In genomic region chr5:126594676-126595485, GRCh38 we compare ENCODE assay signal across 8 cellular contexts. TPM values are rescaled to one million over a fixed set of nuclear protein-coding genes. Genes with fewer than 3 reads are reported as not detected.
A peak's percentile ranks its signal among the peaks of the same experiment; 100 is the strongest.
DNase-seq lines count a peak whose midpoint lies in the region; ATAC-seq and TF ChIP-seq lines count a peak whose summit lies in the region.

ALDH7A1 (minus strand) TSS chr5:126595219; CDS start chr5:126595198, 21 bp downstream.

- H3K4me2 ChIP-seq in neural progenitor cell = peak within 1 kb of the TSS; percentile 90

- no peak within 1 kb of the TSS for H3K27ac ChIP-seq in CD4-positive, alpha-beta T cell (ENCODE audit: low read depth, low read length)
- H3K27ac ChIP-seq in Panc1 (ENCODE audit: low read length) = peak within 1 kb of the TSS; percentile 81
- peak within 1 kb of the TSS; percentile 88 for H3K27ac ChIP-seq in neural progenitor cell
- peak within 1 kb of the TSS; percentile 64 for H3K27ac ChIP-seq in thymus (ENCODE audit: low read depth)

- H4K20me1 ChIP-seq in neural progenitor cell (ENCODE audit: low read depth) = peaks cover 16% of the 10 kb centered on the region

- H3K9me3 ChIP-seq in CD4-positive, alpha-beta T cell (ENCODE audit: control insufficient read depth, low read length) = no peaks in the 10 kb centered on the region
- H3K9me3 ChIP-seq in Panc1 (ENCODE audit: control insufficient read depth, insufficient read depth, low read depth, low read length) (no peaks in the 10 kb centered on the region), neural progenitor cell (ENCODE audit: low read depth) (no peaks in the 10 kb centered on the region), thymus (ENCODE audit: control insufficient read depth) (no peaks in the 10 kb centered on the region)

- H3K4me1 ChIP-seq in Panc1 (ENCODE audit: control insufficient read depth, insufficient read depth, low read length) (peaks cover 14% of the 10 kb centered on the region; the same call in 1 of the 2 replicates), neural progenitor cell (peaks cover 14% of the 10 kb centered on the region), thymus (ENCODE audit: control insufficient read depth, insufficient read depth, low read length) (peaks cover 5% of the 10 kb centered on the region)

- H3F3A ChIP-seq in neural progenitor cell (ENCODE audit: low read depth) = peaks cover 19% of the 10 kb centered on the region

- peak within 1 kb of the TSS; percentile 98 for H2AFZ ChIP-seq in neural progenitor cell (replicated peaks)

- WGBS in thymus = 1% methylated on average over 49 of the region's 49 CpGs

- no TSS peak for BruUV-seq in Panc1 (replicated peaks; lab: Mats Ljungman, UMichigan)

- peaks cover 45% of the 10 kb centered on the region for H3K79me2 ChIP-seq in neural progenitor cell (ENCODE audit: low read depth)

- CTCF ChIA-PET in CD4-positive, alpha-beta T cell (lab: Charles Lee) = interaction anchor here (1.0 to 1.3 kb wide), 2 partner anchors 9 to 11 kb away, joined by 3 to 4 read pairs; no protein-coding TSS in a partner anchor
- CTCF ChIA-PET in Panc1 (lab: Charles Lee) = interaction anchor here (0.6 to 1.1 kb wide), 6 partner anchors 46 to 257 kb away, joined by 3 to 7 read pairs (median 4); no protein-coding TSS in a partner anchor

- H3K27me3 Mint-ChIP-seq in CD4-positive, alpha-beta T cell = no peaks in the 10 kb centered on the region
- peaks cover 2% of the 10 kb centered on the region for H3K27me3 Mint-ChIP-seq in activated naive CD8-positive, alpha-beta T cell
- peaks cover 3% of the 10 kb centered on the region for H3K27me3 Mint-ChIP-seq in neural progenitor cell (ENCODE audit: insufficient read depth, low read depth)

- H3K36me3 ChIP-seq in Panc1 (ENCODE audit: control insufficient read depth, insufficient read depth, low read length) = no peaks in the 10 kb centered on the region; the same call in 1 of the 2 replicates
- peaks cover 21% of the 10 kb centered on the region for H3K36me3 ChIP-seq in neural progenitor cell
- no peaks in the 10 kb centered on the region for H3K36me3 ChIP-seq in thymus (ENCODE audit: control insufficient read depth, insufficient read depth)

- H3K27me3 ChIP-seq in CD4-positive, alpha-beta T cell (ENCODE audit: control insufficient read depth, insufficient read depth, low read length) = peaks cover 5% of the 10 kb centered on the region
- H3K27me3 ChIP-seq in Panc1 (ENCODE audit: control insufficient read depth, insufficient read depth, low read length) (no peaks in the 10 kb centered on the region), neural progenitor cell (no peaks in the 10 kb centered on the region), thymus (ENCODE audit: control insufficient read depth, insufficient read depth) (no peaks in the 10 kb centered on the region)

- H3K36me3 Mint-ChIP-seq in CD4-positive, alpha-beta T cell (ENCODE audit: low read depth) = no peaks in the 10 kb centered on the region
- no peaks in the 10 kb centered on the region for H3K36me3 Mint-ChIP-seq in activated naive CD8-positive, alpha-beta T cell
- peaks cover 9% of the 10 kb centered on the region for H3K36me3 Mint-ChIP-seq in neural progenitor cell

- intact Hi-C loops in CD4-positive, alpha-beta T cell (cut with DNase I, micrococcal nuclease) = loop anchor here in 1 of 2 experiments (5.0 kb wide), 1 partner anchor 432 kb away; no protein-coding TSS in a partner anchor
- intact Hi-C loops in Panc1 (cut with micrococcal nuclease; ENCODE audit: unreplicated experiment) = loop anchor here (2.0 to 5.0 kb wide), 2 partner anchors 50 to 248 kb away; no protein-coding TSS in a partner anchor

- DNase-seq in CD4-positive, alpha-beta T cell = peak in 8 of 10 experiments; percentile 2 to 43 (median 11)
- DNase-seq in Panc1 (ENCODE audit: low read depth, low spot score) = peak; percentile 77
- peak; percentile 92 for DNase-seq in globus pallidus (ENCODE audit: low spot score)
- peak; percentile 98 for DNase-seq in neural progenitor cell (ENCODE audit: low spot score)

- peaks cover 18% of the 10 kb centered on the region for H3K4me1 Mint-ChIP-seq in CD4-positive, alpha-beta T cell (ENCODE audit: low read depth)
- peaks cover 13% of the 10 kb centered on the region for H3K4me1 Mint-ChIP-seq in activated naive CD8-positive, alpha-beta T cell (ENCODE audit: low read depth)
- peaks cover 27% of the 10 kb centered on the region for H3K4me1 Mint-ChIP-seq in neural progenitor cell

- no peaks in the 10 kb centered on the region for H3K9me3 Mint-ChIP-seq in CD4-positive, alpha-beta T cell
- no peaks in the 10 kb centered on the region for H3K9me3 Mint-ChIP-seq in activated naive CD8-positive, alpha-beta T cell (ENCODE audit: low read depth)
- no peaks in the 10 kb centered on the region for H3K9me3 Mint-ChIP-seq in neural progenitor cell

- H3K4me3 ChIP-seq in Panc1 (ENCODE audit: low read depth in 2 of 2, low read length in 2 of 2) (peak within 1 kb of the TSS; percentile 61 to 67), neural progenitor cell (peak within 1 kb of the TSS; percentile 72), thymus (ENCODE audit: low read length) (peak within 1 kb of the TSS; percentile 68)

- H3K9ac ChIP-seq in neural progenitor cell = peak within 1 kb of the TSS; percentile 29

- H3K27ac Mint-ChIP-seq in CD4-positive, alpha-beta T cell = peak within 1 kb of the TSS; percentile 9
- no peak within 1 kb of the TSS for H3K27ac Mint-ChIP-seq in activated naive CD8-positive, alpha-beta T cell
- H3K27ac Mint-ChIP-seq in neural progenitor cell = peak within 1 kb of the TSS; percentile 98

- in situ Hi-C loops in Panc1 (cut with HindIII; ENCODE audit: low pct_unique_long_range_greater_than_20kb, low sequenced_read_pairs) = no loop called here

- peak; percentile 70 for ATAC-seq in CD4-positive, alpha-beta T cell (ENCODE audit: poor library complexity)
- ATAC-seq in GM19397 (IDR thresholded peaks at IDR 0.05; ENCODE audit: unreplicated experiment) (peak; percentile 89), HG03469 (IDR thresholded peaks at IDR 0.05; ENCODE audit: unreplicated experiment) (peak; percentile 42), Panc1 (peak; percentile 98)

- no peak for TF ChIP-seq CTCF in CD4-positive, alpha-beta T cell (IDR thresholded peaks at IDR 0.05)
- TF ChIP-seq CTCF in Panc1 (IDR thresholded peaks at IDR 0.05) (peak; percentile 84), neural progenitor cell (IDR thresholded peaks at IDR 0.05) (peak; percentile 65)

- POLR2A ChIA-PET in CD4-positive, alpha-beta T cell (lab: Charles Lee) = interaction anchor here (0.8 to 1.4 kb wide), 4 partner anchors 11 to 922 kb away, joined by 3 to 11 read pairs (median 4); partner anchors contain the start of gene PRRC1
- POLR2A ChIA-PET in Panc1 (lab: Charles Lee) = no interaction called here

- H3K4me3 Mint-ChIP-seq in CD4-positive, alpha-beta T cell = peak within 1 kb of the TSS; percentile 91
- H3K4me3 Mint-ChIP-seq in activated naive CD8-positive, alpha-beta T cell = peak within 1 kb of the TSS; percentile 85
- H3K4me3 Mint-ChIP-seq in neural progenitor cell = peak within 1 kb of the TSS; percentile 89

RNA-seq across cellular contexts. Expression of gene ALDH7A1, which starts in this region (rescaled TPM):
- 1 to 10 TPM; 1.6 to 2.1 TPM for total RNA-seq in CD4-positive, alpha-beta T cell
- total RNA-seq in Panc1 (2021; ENCODE audit: unreplicated experiment) (52.9 TPM), neural progenitor cell (ENCODE audit: low replicate concordance) (112 and 128 TPM in 2 replicates)
- 60.1 TPM for polyA plus RNA-seq in Panc1 (2012; ENCODE audit: insufficient read length)
- 29.9 TPM for polyA plus RNA-seq in thymus

Comparison
In these comparisons a context has a peak if more than half of its experiments do, and no peak if none do; other contexts are left out.
1. RNA of gene ALDH7A1 (total RNA-seq): 112 to 128 TPM in neural progenitor cell and 52.9 TPM in Panc1 (single experiment); 1.6 to 2.1 TPM in CD4-positive, alpha-beta T cell; every median in the first group is over 10 times any median in the second.
2. ATAC-seq: peak in every context shown above with its lines; median percentile 98 in Panc1; 89 in GM19397; 70 in CD4-positive, alpha-beta T cell; 42 in HG03469.
3. DNase-seq: peak in every context shown above with its lines; median percentile 98 in neural progenitor cell; 92 in globus pallidus; 77 in Panc1; 11 in CD4-positive, alpha-beta T cell.
4. Peak in every context shown above with its lines, with median percentiles within 50 percentile points of each other: H3K4me3 Mint-ChIP-seq and H3K4me3 ChIP-seq.